In genomic region chr16:70576431-70577255, GRCh38 we compare ENCODE assay signal across 8 cellular contexts. TPM values are rescaled to one million over a fixed set of nuclear protein-coding genes. Genes with fewer than 3 reads are reported as not detected.
DNase-seq lines count a peak whose midpoint lies in the region; ATAC-seq and FAIRE-seq lines count a peak whose summit lies in the region.

No MANE protein-coding gene starts in this region.

- H3K27ac ChIP-seq in substantia nigra (ENCODE audit: low read depth, low read length, poor library complexity, severe bottlenecking) = no peak overlapping the region

- H3K27ac Mint-ChIP-seq in activated T-helper 2 cell treated with anti-CD3 and anti-CD28 coated beads, Interferon-gamma antibody, Interleukin-2, Interleukin-4, amounts not matched to agents 10 μg/mL and 5 μg/mL and 100 μg/mL, durations not matched to agents 14 hours and 24 hours and 36 hours = peak overlapping the region; percentile 25

- intact Hi-C loops in activated T-helper 2 cell treated with anti-CD3 and anti-CD28 coated beads, Interferon-gamma antibody, Interleukin-2, Interleukin-4, amounts not matched to agents 10 μg/mL and 5 μg/mL and 100 μg/mL, durations not matched to agents 14 hours and 24 hours and 36 hours (cut with micrococcal nuclease) = loop anchor here (5.0 kb wide), 1 partner anchor 76 kb away; no protein-coding TSS in a partner anchor

- no peaks in the 10 kb centered on the region for H3K27me3 Mint-ChIP-seq in activated T-helper 2 cell treated with anti-CD3 and anti-CD28 coated beads, Interferon-gamma antibody, Interleukin-2, Interleukin-4, amounts not matched to agents 10 μg/mL and 5 μg/mL and 100 μg/mL, durations not matched to agents 14 hours and 24 hours and 36 hours (ENCODE audit: low read depth)

- peak; percentile 59 for ATAC-seq in GM21717 (IDR thresholded peaks at IDR 0.05; ENCODE audit: unreplicated experiment)

- peak; percentile 21 for DNase-seq in SIG-M5 treated with dmso at 0.1 percent for 504 hours (lab: John Stamatoyannopoulos, UW; ENCODE audit: unreplicated experiment)
- no peak for DNase-seq in SIG-M5 (lab: John Stamatoyannopoulos, UW)
- peak; percentile 83 for DNase-seq in HTR-8/SVneo (ENCODE audit: insufficient read length, low spot score)
- DNase-seq in activated T-helper 2 cell treated with anti-CD3 and anti-CD28 coated beads, Interferon-gamma antibody, Interleukin-2, Interleukin-4, amounts not matched to agents 10 μg/mL and 5 μg/mL and 100 μg/mL, durations not matched to agents 14 hours and 24 hours and 36 hours (ENCODE audit: low spot score) = no peak
- peak; percentile 69 to 90 for DNase-seq in lung microvascular endothelial cell (ENCODE audit: low read depth in 2 of 2)
- no peak for DNase-seq in stimulated activated CD4-positive, alpha-beta T cell treated with anti-CD3 and anti-CD28 coated beads, Interleukin-15, amount 100 ng/mL, for 24 hours
- no peak for DNase-seq in substantia nigra (lab: John Stamatoyannopoulos, UW)

- H3K4me3 Mint-ChIP-seq in activated T-helper 2 cell treated with anti-CD3 and anti-CD28 coated beads, Interferon-gamma antibody, Interleukin-2, Interleukin-4, amounts not matched to agents 10 μg/mL and 5 μg/mL and 100 μg/mL, durations not matched to agents 14 hours and 24 hours and 36 hours (ENCODE audit: low read depth) = no peak overlapping the region

- no peaks in the 10 kb centered on the region for H3K9me3 Mint-ChIP-seq in activated T-helper 2 cell treated with anti-CD3 and anti-CD28 coated beads, Interferon-gamma antibody, Interleukin-2, Interleukin-4, amounts not matched to agents 10 μg/mL and 5 μg/mL and 100 μg/mL, durations not matched to agents 14 hours and 24 hours and 36 hours

- H3K4me1 Mint-ChIP-seq in activated T-helper 2 cell treated with anti-CD3 and anti-CD28 coated beads, Interferon-gamma antibody, Interleukin-2, Interleukin-4, amounts not matched to agents 10 μg/mL and 5 μg/mL and 100 μg/mL, durations not matched to agents 14 hours and 24 hours and 36 hours (ENCODE audit: low read depth) = peaks cover 7% of the 10 kb centered on the region

- peaks cover 37% of the 10 kb centered on the region for H3K36me3 Mint-ChIP-seq in activated T-helper 2 cell treated with anti-CD3 and anti-CD28 coated beads, Interferon-gamma antibody, Interleukin-2, Interleukin-4, amounts not matched to agents 10 μg/mL and 5 μg/mL and 100 μg/mL, durations not matched to agents 14 hours and 24 hours and 36 hours (ENCODE audit: low read depth)

- peak; percentile 13 for FAIRE-seq in HTR-8/SVneo (lab: Jason Lieb, UNC)

RNA-seq across cellular contexts. Expression of gene SF3B3, which starts 53.0 kb away (rescaled TPM):
- total RNA-seq in activated T-helper 2 cell treated with anti-CD3 and anti-CD28 coated beads, Interferon-gamma antibody, Interleukin-2, Interleukin-4, amounts not matched to agents 10 μg/mL and 5 μg/mL and 100 μg/mL, durations not matched to agents 14 hours and 24 hours and 36 hours = 520 and 538 TPM in 2 replicates
- 39.2 and 50.8 TPM in 2 replicates for total RNA-seq in lung microvascular endothelial cell

RNA-seq across cellular contexts. Expression of gene COG4, which starts 53.3 kb away (rescaled TPM):
- total RNA-seq in activated T-helper 2 cell treated with anti-CD3 and anti-CD28 coated beads, Interferon-gamma antibody, Interleukin-2, Interleukin-4, amounts not matched to agents 10 μg/mL and 5 μg/mL and 100 μg/mL, durations not matched to agents 14 hours and 24 hours and 36 hours = 37.9 and 44.5 TPM in 2 replicates
- total RNA-seq in lung microvascular endothelial cell = 59.5 and 71.8 TPM in 2 replicates

Comparison
In these comparisons a context has a peak if more than half of its experiments do, and no peak if none do; other contexts are left out.
1. DNase-seq: peak in SIG-M5 treated with dmso at 0.1 percent for 504 hours (single experiment), HTR-8/SVneo (single experiment) and lung microvascular endothelial cell (2 of 2); none in SIG-M5 (single experiment), activated T-helper 2 cell treated with anti-CD3 and anti-CD28 coated beads, Interferon-gamma antibody, Interleukin-2, Interleukin-4, amounts not matched to agents 10 μg/mL and 5 μg/mL and 100 μg/mL, durations not matched to agents 14 hours and 24 hours and 36 hours (single experiment), stimulated activated CD4-positive, alpha-beta T cell treated with anti-CD3 and anti-CD28 coated beads, Interleukin-15, amount 100 ng/mL, for 24 hours (single experiment) and substantia nigra (0 of 49).
2. RNA of gene SF3B3, which starts 53.0 kb away (total RNA-seq): 520 to 538 TPM in activated T-helper 2 cell treated with anti-CD3 and anti-CD28 coated beads, Interferon-gamma antibody, Interleukin-2, Interleukin-4, amounts not matched to agents 10 μg/mL and 5 μg/mL and 100 μg/mL, durations not matched to agents 14 hours and 24 hours and 36 hours; 39.2 to 50.8 TPM in lung microvascular endothelial cell; every median in the first group is over 10 times any median in the second.